In genomic region chr3:146117406-146118285, GRCh38 we compare ENCODE assay signal across 19 cellular contexts. TPM values are rescaled to one million over a fixed set of nuclear protein-coding genes. Genes with fewer than 3 reads are reported as not detected.
DNase-seq lines count a peak whose midpoint lies in the region; TF ChIP-seq lines count a peak whose summit lies in the region.
"Had no signal": no experiment of that assay in that cellular context is flagged by ENCODE, and none has a peak within 500 bp of the region (broad histone marks: within the 10 kb centered on the region; RNA-seq: fewer than 3 reads in every experiment).

No MANE protein-coding gene starts in this region.

- TF ChIP-seq CTCF in chondrocyte (IDR thresholded peaks at IDR 0.05), result no peak

- DNase-seq in AG08395 (ENCODE audit: low spot score), result peak; percentile 56
- peak; percentile 49 for DNase-seq in HT1080 (ENCODE audit: low read depth)
- DNase-seq in chondrocyte (ENCODE audit: low spot score), result no peak
- peak; percentile 87 for DNase-seq in kidney tubule cell (ENCODE audit: low spot score)
- DNase-seq in activated naive CD4-positive, alpha-beta T cell treated with anti-CD3 and anti-CD28 coated beads, Interleukin-2, amount 50 U/mL, for 16 hours, result no peak
- DNase-seq in stimulated activated naive CD4-positive, alpha-beta T cell (lab: John Stamatoyannopoulos, UW), result no peak
- DNase-seq in LoVo (ENCODE audit: low spot score), result no peak
- no peak for DNase-seq in stimulated activated CD4-positive, alpha-beta T cell treated with anti-CD3 and anti-CD28 coated beads, Interleukin-4, amount 100 ng/mL, for 1 hour
- DNase-seq: activated CD4-positive, alpha-beta T cell treated with anti-CD3 and anti-CD28 coated beads for 1 hour; activated T-cell treated with anti-CD3 and anti-CD28 coated beads, Interleukin-2, amount 50 U/mL, for 24 hours; body of pancreas; endodermal cell; GF-D8; NCI-H1048; NCI-H510A; stimulated activated CD4-positive, alpha-beta T cell treated with anti-CD3 and anti-CD28 coated beads, Interleukin-4, amount 100 ng/mL, for 4 hours; stimulated activated naive CD8-positive, alpha-beta T cell treated with anti-CD3 and anti-CD28 coated beads, Interleukin-15, Interleukin-2, amounts not matched to agents 100 U/mL and 50 U/mL, for 24 hours; T-cell had no signal

- no peaks in the 10 kb centered on the region for H3K27me3 Mint-ChIP-seq in chondrocyte (ENCODE audit: low read depth)
- H3K27me3 Mint-ChIP-seq: activated T-cell treated with anti-CD3 and anti-CD28 coated beads, Interleukin-2, amount 50 U/mL, for 24 hours; progenitor cell of endocrine pancreas; T-cell had no signal

- H3K9me3 Mint-ChIP-seq in chondrocyte (ENCODE audit: low read depth), result peaks cover 22% of the 10 kb centered on the region

- H3K4me3 Mint-ChIP-seq in chondrocyte (ENCODE audit: unreplicated experiment), result no peak overlapping the region
- H3K4me3 Mint-ChIP-seq: activated T-cell treated with anti-CD3 and anti-CD28 coated beads, Interleukin-2, amount 50 U/mL, for 24 hours; endodermal cell; T-cell had no signal

- H3K36me3 Mint-ChIP-seq in chondrocyte (ENCODE audit: low read depth), result peaks cover 61% of the 10 kb centered on the region
- H3K36me3 Mint-ChIP-seq: T-cell had no signal

- peaks cover 35% of the 10 kb centered on the region for H3K4me1 Mint-ChIP-seq in chondrocyte (ENCODE audit: low read depth)
- H3K4me1 Mint-ChIP-seq: endodermal cell, T-cell had no signal

- peak overlapping the region; percentile 92 for H3K27ac Mint-ChIP-seq in chondrocyte (ENCODE audit: unreplicated experiment)
- H3K27ac Mint-ChIP-seq: activated T-cell treated with anti-CD3 and anti-CD28 coated beads, Interleukin-2, amount 50 U/mL, for 24 hours; endodermal cell; progenitor cell of endocrine pancreas; T-cell had no signal

RNA-seq across cellular contexts. Expression of gene PLOD2, which starts 43.3 kb away (rescaled TPM):
- 65.1 and 74.7 TPM in 2 replicates for total RNA-seq in HT1080 (2014; rRNA removed; shearing (Covaris generic))
- polyA plus RNA-seq in HT1080 (2015; cell fraction: cytosol; rRNA removed), result 200 and 267 TPM in 2 replicates
- polyA plus RNA-seq in HT1080 (2015; cell fraction: nucleus; rRNA removed), result 515 and 548 TPM in 2 replicates
- 208 to 249 TPM (median 212 TPM) in 3 replicates for total RNA-seq in chondrocyte

Comparison
In these comparisons a context has a peak if more than half of its experiments do, and no peak if none do; other contexts are left out.
1. DNase-seq: peak in AG08395 (single experiment), HT1080 (single experiment) and kidney tubule cell (single experiment); none in chondrocyte (single experiment), activated naive CD4-positive, alpha-beta T cell treated with anti-CD3 and anti-CD28 coated beads, Interleukin-2, amount 50 U/mL, for 16 hours (single experiment), stimulated activated naive CD4-positive, alpha-beta T cell (0 of 6), LoVo (single experiment) and stimulated activated CD4-positive, alpha-beta T cell treated with anti-CD3 and anti-CD28 coated beads, Interleukin-4, amount 100 ng/mL, for 1 hour (single experiment).